In the genomic region with DNA sequence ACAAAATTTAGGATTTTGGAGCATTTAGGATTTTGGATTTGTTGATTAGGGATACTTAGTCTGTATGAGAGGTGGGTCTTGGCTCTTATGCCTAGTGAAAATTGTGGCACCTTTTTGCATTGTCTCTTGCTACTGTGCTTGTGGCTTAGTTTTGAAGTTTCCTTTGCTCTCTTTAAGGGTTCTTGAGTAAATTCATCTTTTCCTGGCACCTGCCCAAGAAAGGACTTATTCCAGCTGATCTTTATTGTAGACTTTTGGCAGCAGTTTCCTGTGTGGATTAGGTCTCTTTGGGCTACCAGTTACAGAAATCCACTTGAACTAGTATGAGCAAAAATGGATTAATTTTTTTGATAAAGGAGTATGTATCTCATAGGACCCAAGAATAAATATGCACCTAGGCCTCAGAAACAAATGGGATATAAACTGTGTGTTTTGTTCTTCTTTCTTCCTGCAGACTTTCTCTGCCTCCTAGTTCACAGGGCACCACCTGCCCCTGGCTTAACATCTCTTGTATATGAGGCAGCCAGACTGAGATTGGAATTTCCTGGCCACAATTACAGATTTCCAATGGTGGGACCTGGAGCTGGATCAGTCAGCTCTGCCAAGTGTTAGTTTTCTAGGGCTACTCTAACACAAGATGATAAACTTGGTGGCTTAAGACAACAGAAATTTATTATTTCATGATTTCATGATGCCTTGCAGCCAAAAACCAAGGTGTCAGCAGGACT, we compare ENCODE assay signal across 16 cellular contexts. TPM values are rescaled to one million over a fixed set of nuclear protein-coding genes. Genes with fewer than 3 reads are reported as not detected.
DNase-seq lines count a peak whose midpoint lies in the region; ATAC-seq and TF ChIP-seq lines count a peak whose summit lies in the region.
"Had no signal": no experiment of that assay in that cellular context is flagged by ENCODE, and none has a peak within 500 bp of the region (broad histone marks: within the 10 kb centered on the region; RNA-seq: fewer than 3 reads in every experiment).

No MANE protein-coding gene starts in this region.

- H4K20me1 ChIP-seq in DND-41 (ENCODE audit: insufficient read depth, low read length) = no peaks in the 10 kb centered on the region
- H4K20me1 ChIP-seq: BLaER1 treated with 17β-estradiol and CSF1 and Interleukin-3, amounts not matched to agents 10 nM and 100 nM had no signal

- DNase-seq in DND-41 = no peak
- DNase-seq in LHCN-M2 (ENCODE audit: low read depth) = peak; percentile 48
- peak; percentile 39 for DNase-seq in astrocyte of the spinal cord (ENCODE audit: low read depth, low spot score)
- peak; percentile 82 for DNase-seq in iris pigment epithelial cell (ENCODE audit: low read depth)
- no peak for DNase-seq in lower leg skin (ENCODE audit: low spot score in 2 of 2)
- DNase-seq in DMS114 treated with DMSO at 0.1 percent for 48 hours (lab: John Stamatoyannopoulos, UW; ENCODE audit: unreplicated experiment) = no peak
- DNase-seq: activated gamma-delta T cell, H7, islet precursor cell had no signal

- H3K9me3 ChIP-seq in DND-41 (ENCODE audit: insufficient read depth, low read length, severe bottlenecking) = no peaks in the 10 kb centered on the region
- H3K9me3 ChIP-seq: esophagus muscularis mucosa had no signal

- no peak for TF ChIP-seq CTCF in DND-41 (IDR thresholded peaks at IDR 0.05; ENCODE audit: borderline replicate concordance, extremely low read depth, low read length, poor library complexity, severe bottlenecking)
- TF ChIP-seq CTCF in astrocyte of the spinal cord (IDR thresholded peaks at IDR 0.05; ENCODE audit: low read depth, low read length) = no peak
- no peak for TF ChIP-seq CTCF in lower leg skin (IDR thresholded peaks at IDR 0.05)

- TF ChIP-seq POLR2A in lower leg skin (IDR thresholded peaks at IDR 0.05) = no peak

- 0 out of 2 replicates have a peak, but pooled peaks cover 2% of the 10 kb centered on the region for H3K36me3 ChIP-seq in DND-41 (ENCODE audit: insufficient read depth, low read length)

- no peak overlapping the region for H3K4me3 ChIP-seq in DND-41 (ENCODE audit: low read depth in 1 of 2, low read length in 2 of 2)
- H3K4me3 ChIP-seq in astrocyte of the spinal cord (ENCODE audit: low read depth, low read length) = no peak overlapping the region
- no peak overlapping the region for H3K4me3 ChIP-seq in lower leg skin (ENCODE audit: low read depth, poor library complexity, severe bottlenecking)
- H3K4me3 ChIP-seq: BLaER1 treated with 17β-estradiol and CSF1 and Interleukin-3, amounts not matched to agents 10 nM and 100 nM; esophagus muscularis mucosa; smooth muscle cell had no signal

- H3K79me2 ChIP-seq in DND-41 (ENCODE audit: insufficient read depth, low read length) = no peaks in the 10 kb centered on the region

- no peak overlapping the region for H3K9ac ChIP-seq in DND-41 (ENCODE audit: low read depth, low read length)
- H3K9ac ChIP-seq: BLaER1 treated with 17β-estradiol and CSF1 and Interleukin-3, amounts not matched to agents 10 nM and 100 nM had no signal

- intact Hi-C loops in lower leg skin (cut with DNase I; ENCODE audit: low total_unique reads) = no loop called here

- no peak overlapping the region for H3K27ac ChIP-seq in DND-41 (ENCODE audit: low read length)
- H3K27ac ChIP-seq: BLaER1 treated with 17β-estradiol and CSF1 and Interleukin-3, amounts not matched to agents 10 nM and 100 nM; esophagus muscularis mucosa; HL-60 had no signal

- H3K4me1 ChIP-seq in DND-41 (ENCODE audit: insufficient read depth, low read length) = peaks cover 15% of the 10 kb centered on the region; the same call in 1 of the 2 replicates

- H3K4me2 ChIP-seq in DND-41 (ENCODE audit: insufficient read depth, low read length) = no peak overlapping the region
- H3K4me2 ChIP-seq: BLaER1 treated with 17β-estradiol and CSF1 and Interleukin-3, amounts not matched to agents 10 nM and 100 nM; smooth muscle cell had no signal

- ATAC-seq in DND-41 (ENCODE audit: insufficient read depth, low read depth) = peak; percentile 50; the same call in 2 of the 3 replicates
- no peak for ATAC-seq in GM21447 (IDR thresholded peaks at IDR 0.05; ENCODE audit: unreplicated experiment)
- ATAC-seq in HG02884 (IDR thresholded peaks at IDR 0.05; ENCODE audit: unreplicated experiment) = no peak
- ATAC-seq: natural killer cell treated with Interleukin-12 subunit alpha and Interleukin-12 subunit beta and Interleukin-15 and Interleukin-18, amount 100 ng/mL, for 72 hours had no signal

- no peaks in the 10 kb centered on the region for H3K27me3 ChIP-seq in DND-41 (ENCODE audit: insufficient read depth, low read length, poor library complexity)
- H3K27me3 ChIP-seq: BLaER1 treated with 17β-estradiol and CSF1 and Interleukin-3, amounts not matched to agents 10 nM and 100 nM; esophagus muscularis mucosa had no signal

- no peak overlapping the region for H2AFZ ChIP-seq in DND-41 (ENCODE audit: low read depth, low read length)

- in situ Hi-C loops in astrocyte of the spinal cord (cut with HindIII; ENCODE audit: low sequenced_read_pairs) = no loop called here

RNA-seq across cellular contexts. Expression of gene FOCAD, which starts 44.6 kb away (rescaled TPM):
- total RNA-seq in LHCN-M2 (2014; rRNA removed) = 36.0 and 36.8 TPM in 2 replicates
- polyA plus RNA-seq in LHCN-M2 (2012) = 17.0 TPM
- 10 to 100 TPM; 13.9 to 31.2 (median 22.0) TPM for total RNA-seq in lower leg skin

Comparison
In these comparisons a context has a peak if more than half of its experiments do, and no peak if none do; other contexts are left out.
1. DNase-seq: peak in LHCN-M2 (single experiment), astrocyte of the spinal cord (single experiment) and iris pigment epithelial cell (single experiment); none in DND-41 (single experiment), lower leg skin (0 of 2) and DMS114 treated with DMSO at 0.1 percent for 48 hours (single experiment).